Comparison of ENCODE assay signal across 1 cellular context in the genomic region with DNA sequence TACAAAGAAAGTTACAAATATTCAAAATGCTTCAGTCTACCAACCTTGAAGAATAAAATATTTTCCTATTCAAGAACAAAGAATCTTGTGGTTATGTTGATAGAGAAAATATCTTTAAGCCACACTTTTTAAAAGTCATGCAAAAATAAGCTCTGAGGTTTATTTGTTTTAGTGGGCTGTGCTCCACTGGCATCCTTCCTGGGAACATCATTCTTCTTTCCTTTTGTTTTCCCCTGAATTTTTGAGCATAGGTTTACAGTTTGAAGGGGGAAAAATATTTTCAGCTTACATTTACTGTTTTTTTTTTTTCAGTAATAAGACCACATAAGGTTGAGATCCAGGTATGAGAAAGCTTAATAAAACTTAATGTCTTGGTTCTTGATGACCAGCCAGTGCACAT.
TF ChIP-seq lines count a peak whose summit lies in the region.

No MANE protein-coding gene starts in this region.

TF ChIP-seq in K562, 482 proteins besides CTCF, POLR2A, EP300 and RAD21 (continued from another document):
- TF ChIP-seq, protein P1, sequence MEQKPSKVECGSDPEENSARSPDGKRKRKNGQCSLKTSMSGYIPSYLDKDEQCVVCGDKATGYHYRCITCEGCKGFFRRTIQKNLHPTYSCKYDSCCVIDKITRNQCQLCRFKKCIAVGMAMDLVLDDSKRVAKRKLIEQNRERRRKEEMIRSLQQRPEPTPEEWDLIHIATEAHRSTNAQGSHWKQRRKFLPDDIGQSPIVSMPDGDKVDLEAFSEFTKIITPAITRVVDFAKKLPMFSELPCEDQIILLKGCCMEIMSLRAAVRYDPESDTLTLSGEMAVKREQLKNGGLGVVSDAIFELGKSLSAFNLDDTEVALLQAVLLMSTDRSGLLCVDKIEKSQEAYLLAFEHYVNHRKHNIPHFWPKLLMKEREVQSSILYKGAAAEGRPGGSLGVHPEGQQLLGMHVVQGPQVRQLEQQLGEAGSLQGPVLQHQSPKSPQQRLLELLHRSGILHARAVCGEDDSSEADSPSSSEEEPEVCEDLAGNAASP (IDR thresholded peaks at IDR 0.05) = no peak
- TF ChIP-seq PML (IDR thresholded peaks at IDR 0.05; ENCODE audit: low read length) (peak; percentile 7; the same call in 1 of the 2 replicates), HMG20A (CRISPR knock-in tag; conservative IDR thresholded peaks at IDR 0.05) (no peak), ZNF175 (CRISPR knock-in tag; IDR thresholded peaks at IDR 0.05; ENCODE audit: low read depth) (0 out of 2 replicates have a peak, but pooled peaks have one; percentile 26)
